ENCODE assay signal across 9 cellular contexts in genomic region chr6:106974999-106975698, GRCh38. TPM values are rescaled to one million over a fixed set of nuclear protein-coding genes. Genes with fewer than 3 reads are reported as not detected.
DNase-seq lines count a peak whose midpoint lies in the region; ATAC-seq, FAIRE-seq and TF ChIP-seq lines count a peak whose summit lies in the region.
"Had no signal": no experiment of that assay in that cellular context is flagged by ENCODE, and none has a peak within 500 bp of the region (broad histone marks: within the 10 kb centered on the region; RNA-seq: fewer than 3 reads in every experiment).

No MANE protein-coding gene starts in this region.

- H3K4me1 Mint-ChIP-seq in activated naive CD4-positive, alpha-beta T cell treated with anti-CD3 and anti-CD28 coated beads, Interleukin-2, amount 10 ng/mL, durations not matched to agents 7 days and 5 days = peaks cover 10% of the 10 kb centered on the region
- peaks cover 11% of the 10 kb centered on the region for H3K4me1 Mint-ChIP-seq in stimulated activated effector memory CD8-positive, alpha-beta T cell treated with anti-CD3 and anti-CD28 coated beads, Interleukin-12 subunit alpha, Interleukin-12 subunit beta, amount 100 ng/mL, for 72 hours

- H3K9me3 ChIP-seq in kidney (ENCODE audit: control insufficient read depth in 1 of 2, low read length in 2 of 2) = no peaks in the 10 kb centered on the region

- H3K4me3 ChIP-seq in kidney (ENCODE audit: low read length in 2 of 2) = peak overlapping the region; percentile 57 to 59

- no peak for FAIRE-seq in kidney (lab: Jason Lieb, UNC)
- FAIRE-seq: islet of Langerhans had no signal

- DNase-seq in activated naive CD4-positive, alpha-beta T cell treated with anti-CD3 and anti-CD28 coated beads, Interleukin-2, amount 10 ng/mL, durations not matched to agents 7 days and 5 days = no peak
- DNase-seq in activated naive CD4-positive, alpha-beta T cell (lab: John Stamatoyannopoulos, UW) = no peak
- DNase-seq in NCI-H510A treated with DMSO at 0.1 percent for 48 hours (lab: John Stamatoyannopoulos, UW) (peak; percentile 35), astrocyte of the hippocampus (ENCODE audit: low read depth, low spot score) (peak; percentile 86), kidney (peak; percentile 87)
- DNase-seq in stimulated activated effector memory CD8-positive, alpha-beta T cell treated with anti-CD3 and anti-CD28 coated beads, Interleukin-12 subunit alpha, Interleukin-12 subunit beta, amount 100 ng/mL, for 72 hours (ENCODE audit: low spot score in 2 of 2) = peak; percentile 5 to 62

- H3K27ac Mint-ChIP-seq in activated naive CD4-positive, alpha-beta T cell treated with anti-CD3 and anti-CD28 coated beads, Interleukin-2, amount 10 ng/mL, durations not matched to agents 7 days and 5 days = no peak overlapping the region
- no peak overlapping the region for H3K27ac Mint-ChIP-seq in stimulated activated effector memory CD8-positive, alpha-beta T cell treated with anti-CD3 and anti-CD28 coated beads, Interleukin-12 subunit alpha, Interleukin-12 subunit beta, amount 100 ng/mL, for 72 hours

- peak; percentile 55 for ATAC-seq in HG02943 (IDR thresholded peaks at IDR 0.05; ENCODE audit: low read depth, unreplicated experiment)
- ATAC-seq in stimulated activated effector memory CD8-positive, alpha-beta T cell treated with anti-CD3 and anti-CD28 coated beads, Interleukin-12 subunit alpha, Interleukin-12 subunit beta, amount 100 ng/mL, for 72 hours = peak; percentile 63
- ATAC-seq in GM18858 (IDR thresholded peaks at IDR 0.05; ENCODE audit: unreplicated experiment) = no peak

- H3K4me1 ChIP-seq in kidney (ENCODE audit: control insufficient read depth in 1 of 2, insufficient read depth in 1 of 2, low read depth in 1 of 2, low read length in 2 of 2) = no peaks in the 10 kb centered on the region

- peak overlapping the region; percentile 47 for H3K4me3 Mint-ChIP-seq in activated naive CD4-positive, alpha-beta T cell treated with anti-CD3 and anti-CD28 coated beads, Interleukin-2, amount 10 ng/mL, durations not matched to agents 7 days and 5 days
- peak overlapping the region; percentile 62 for H3K4me3 Mint-ChIP-seq in stimulated activated effector memory CD8-positive, alpha-beta T cell treated with anti-CD3 and anti-CD28 coated beads, Interleukin-12 subunit alpha, Interleukin-12 subunit beta, amount 100 ng/mL, for 72 hours

- no peaks in the 10 kb centered on the region for H3K36me3 Mint-ChIP-seq in activated naive CD4-positive, alpha-beta T cell treated with anti-CD3 and anti-CD28 coated beads, Interleukin-2, amount 10 ng/mL, durations not matched to agents 7 days and 5 days
- H3K36me3 Mint-ChIP-seq in stimulated activated effector memory CD8-positive, alpha-beta T cell treated with anti-CD3 and anti-CD28 coated beads, Interleukin-12 subunit alpha, Interleukin-12 subunit beta, amount 100 ng/mL, for 72 hours = no peaks in the 10 kb centered on the region

- peak; percentile 33 for TF ChIP-seq CTCF in kidney (IDR thresholded peaks at IDR 0.05; ENCODE audit: borderline replicate concordance, extremely low read depth, insufficient read depth)

- CTCF ChIA-PET in activated naive CD4-positive, alpha-beta T cell treated with anti-CD3 and anti-CD28 coated beads, Interleukin-2, amount 10 ng/mL, durations not matched to agents 7 days and 5 days (lab: Charles Lee) = no interaction called here

- H3K9ac ChIP-seq in kidney (ENCODE audit: low read length in 2 of 2) = peak overlapping the region; percentile 16 to 79

- peak overlapping the region; percentile 90 to 91 for H3K27ac ChIP-seq in kidney (ENCODE audit: low read depth in 2 of 2, low read length in 2 of 2)

- H3K9me3 Mint-ChIP-seq in activated naive CD4-positive, alpha-beta T cell treated with anti-CD3 and anti-CD28 coated beads, Interleukin-2, amount 10 ng/mL, durations not matched to agents 7 days and 5 days = no peaks in the 10 kb centered on the region
- no peaks in the 10 kb centered on the region for H3K9me3 Mint-ChIP-seq in stimulated activated effector memory CD8-positive, alpha-beta T cell treated with anti-CD3 and anti-CD28 coated beads, Interleukin-12 subunit alpha, Interleukin-12 subunit beta, amount 100 ng/mL, for 72 hours

- peaks cover 76% of the 10 kb centered on the region for H3K27me3 Mint-ChIP-seq in activated naive CD4-positive, alpha-beta T cell treated with anti-CD3 and anti-CD28 coated beads, Interleukin-2, amount 10 ng/mL, durations not matched to agents 7 days and 5 days

- H3K36me3 ChIP-seq in kidney (ENCODE audit: control insufficient read depth in 1 of 2, insufficient read depth in 2 of 2, low read length in 2 of 2) = peaks cover 0 to 4% of the 10 kb centered on the region in 2 donors

- intact Hi-C loops in kidney (cut with DNase I) = no loop called here

RNA-seq across cellular contexts. Expression of gene CD24, which starts 0.6 kb away (rescaled TPM):
- 2,350 TPM for total RNA-seq in kidney
- polyA plus RNA-seq in kidney (ENCODE audit: insufficient read depth, low read depth, low replicate concordance) = 980 TPM

RNA-seq across cellular contexts. Expression of gene MTRES1, which starts 52.9 kb away (rescaled TPM):
- total RNA-seq in kidney = 18.1 TPM
- polyA plus RNA-seq in kidney (ENCODE audit: insufficient read depth, low read depth, low replicate concordance) = 66.8 TPM

Comparison
In these comparisons a context has a peak if more than half of its experiments do, and no peak if none do; other contexts are left out.
1. DNase-seq: peak in NCI-H510A treated with DMSO at 0.1 percent for 48 hours (single experiment), astrocyte of the hippocampus (single experiment), kidney (single experiment) and stimulated activated effector memory CD8-positive, alpha-beta T cell treated with anti-CD3 and anti-CD28 coated beads, Interleukin-12 subunit alpha, Interleukin-12 subunit beta, amount 100 ng/mL, for 72 hours (2 of 2); none in activated naive CD4-positive, alpha-beta T cell treated with anti-CD3 and anti-CD28 coated beads, Interleukin-2, amount 10 ng/mL, durations not matched to agents 7 days and 5 days (single experiment) and activated naive CD4-positive, alpha-beta T cell (0 of 4).